Comparison of ENCODE assay signal across 19 cellular contexts in genomic region chr2:1755436-1756191, GRCh38. TPM values are rescaled to one million over a fixed set of nuclear protein-coding genes. Genes with fewer than 3 reads are reported as not detected.
DNase-seq lines count a peak whose midpoint lies in the region; FAIRE-seq and TF ChIP-seq lines count a peak whose summit lies in the region.
"Had no signal": no experiment of that assay in that cellular context is flagged by ENCODE, and none has a peak within 500 bp of the region (broad histone marks: within the 10 kb centered on the region; RNA-seq: fewer than 3 reads in every experiment).

No MANE protein-coding gene starts in this region.

- H3K9me3 Mint-ChIP-seq in progenitor cell of endocrine pancreas (ENCODE audit: low read depth): peaks cover 9% of the 10 kb centered on the region

- no peak for TF ChIP-seq CTCF in kidney (IDR thresholded peaks at IDR 0.05; ENCODE audit: borderline replicate concordance, extremely low read depth, insufficient read depth)
- TF ChIP-seq CTCF in progenitor cell of endocrine pancreas (IDR thresholded peaks at IDR 0.05; ENCODE audit: unreplicated experiment): no peak

- no peak overlapping the region for H3K4me3 ChIP-seq in kidney (ENCODE audit: low read length in 2 of 2)
- H3K4me3 ChIP-seq: gastrocnemius medialis, ovary had no signal

- H3K4me1 ChIP-seq in kidney (ENCODE audit: control insufficient read depth in 1 of 2, insufficient read depth in 1 of 2, low read depth in 1 of 2, low read length in 2 of 2): no peaks in the 10 kb centered on the region
- H3K4me1 ChIP-seq: gastrocnemius medialis had no signal

- H3K9me3 ChIP-seq in kidney (ENCODE audit: control insufficient read depth in 1 of 2, low read length in 2 of 2): no peaks in the 10 kb centered on the region
- H3K9me3 ChIP-seq: gastrocnemius medialis, ovary had no signal

- H3K27ac ChIP-seq in kidney (ENCODE audit: low read depth in 2 of 2, low read length in 2 of 2): no peak overlapping the region
- H3K27ac ChIP-seq: gastrocnemius medialis, ovary had no signal

- FAIRE-seq in kidney (lab: Jason Lieb, UNC): no peak
- FAIRE-seq: endometrium had no signal

- in situ Hi-C loops in SK-MEL-5 (cut with HindIII; ENCODE audit: low pct_unique_long_range_greater_than_20kb, low sequenced_read_pairs): no loop called here

- peaks cover 2% of the 10 kb centered on the region for H3K4me1 Mint-ChIP-seq in progenitor cell of endocrine pancreas (ENCODE audit: low read depth)

- DNase-seq in H4 (ENCODE audit: low spot score) (peak; percentile 91), SK-MEL-5 (ENCODE audit: low read depth, low spot score) (peak; percentile 92), kidney (peak; percentile 61), renal cortical epithelial cell (ENCODE audit: low read depth) (peak; percentile 44), SIG-M5 treated with dmso at 0.1 percent for 504 hours (lab: John Stamatoyannopoulos, UW; ENCODE audit: unreplicated experiment) (no peak), DMS79 (lab: John Stamatoyannopoulos, UW) (no peak), progenitor cell of endocrine pancreas (ENCODE audit: low spot score, unreplicated experiment) (no peak)
- DNase-seq: activated CD4-positive, alpha-beta T cell treated with anti-CD3 and anti-CD28 coated beads, Interleukin-2, amount 10 ng/mL, durations not matched to agents 24 days and 14 days; activated naive CD8-positive, alpha-beta T cell treated with anti-CD3 and anti-CD28 coated beads, Interleukin-2, amount 10 ng/mL, durations not matched to agents 7 days and 5 days; activated T-cell treated with anti-CD3 and anti-CD28 coated beads, Interleukin-2, amount 50 U/mL, for 72 hours; central memory CD4-positive, alpha-beta T cell; DMS153; gastrocnemius medialis; Kasumi-1; NCI-H1436; NCI-H345 had no signal

- H3K4me3 Mint-ChIP-seq in progenitor cell of endocrine pancreas (ENCODE audit: low read depth): no peak overlapping the region
- H3K4me3 Mint-ChIP-seq: activated CD4-positive, alpha-beta T cell treated with anti-CD3 and anti-CD28 coated beads, Interleukin-2, amount 10 ng/mL, durations not matched to agents 24 days and 14 days; activated naive CD8-positive, alpha-beta T cell treated with anti-CD3 and anti-CD28 coated beads, Interleukin-2, amount 10 ng/mL, durations not matched to agents 7 days and 5 days; activated T-cell treated with anti-CD3 and anti-CD28 coated beads, Interleukin-2, amount 50 U/mL, for 72 hours; stimulated activated naive CD8-positive, alpha-beta T cell treated with anti-CD3 and anti-CD28 coated beads, Interleukin-15, Interleukin-2, amounts not matched to agents 100 ng/mL and 50 ng/mL, for 24 hours had no signal

- no peaks in the 10 kb centered on the region for H3K36me3 ChIP-seq in kidney (ENCODE audit: control insufficient read depth in 1 of 2, insufficient read depth in 2 of 2, low read length in 2 of 2)
- H3K36me3 ChIP-seq: gastrocnemius medialis, ovary had no signal

- H3K27ac Mint-ChIP-seq in progenitor cell of endocrine pancreas: no peak overlapping the region
- H3K27ac Mint-ChIP-seq: activated CD4-positive, alpha-beta T cell treated with anti-CD3 and anti-CD28 coated beads, Interleukin-2, amount 10 ng/mL, durations not matched to agents 24 days and 14 days; activated naive CD8-positive, alpha-beta T cell treated with anti-CD3 and anti-CD28 coated beads, Interleukin-2, amount 10 ng/mL, durations not matched to agents 7 days and 5 days; activated T-cell treated with anti-CD3 and anti-CD28 coated beads, Interleukin-2, amount 50 U/mL, for 72 hours; stimulated activated naive CD8-positive, alpha-beta T cell treated with anti-CD3 and anti-CD28 coated beads, Interleukin-15, Interleukin-2, amounts not matched to agents 100 ng/mL and 50 ng/mL, for 24 hours had no signal

- H3K36me3 Mint-ChIP-seq in progenitor cell of endocrine pancreas (ENCODE audit: insufficient read depth): no peaks in the 10 kb centered on the region

- no peak overlapping the region for H3K9ac ChIP-seq in kidney (ENCODE audit: low read length in 2 of 2)

- peaks cover 16% of the 10 kb centered on the region for H3K27me3 Mint-ChIP-seq in progenitor cell of endocrine pancreas
- H3K27me3 Mint-ChIP-seq: activated CD4-positive, alpha-beta T cell treated with anti-CD3 and anti-CD28 coated beads, Interleukin-2, amount 10 ng/mL, durations not matched to agents 24 days and 14 days had no signal

- intact Hi-C loops in kidney (cut with DNase I): no loop called here

RNA-seq across cellular contexts. Expression of gene PXDN, which starts 11.3 kb away (rescaled TPM):
- total RNA-seq in H4 (2014; rRNA removed; shearing (Covaris generic)): 147 and 171 TPM in 2 replicates
- 3.1 and 4.7 TPM in 2 replicates for total RNA-seq in SK-MEL-5 (2014; rRNA removed; shearing (Covaris generic))
- 4.4 and 4.6 TPM in 2 replicates for polyA plus RNA-seq in SK-MEL-5 (2015; cell fraction: cytosol; rRNA removed)
- 3.2 and 4.5 TPM in 2 replicates for polyA plus RNA-seq in SK-MEL-5 (2015; cell fraction: nucleus; rRNA removed)
- total RNA-seq in kidney (42.3 TPM), renal cortical epithelial cell (243 and 291 TPM in 2 replicates), progenitor cell of endocrine pancreas (242 and 256 TPM in 2 replicates)
- 4.7 TPM for polyA plus RNA-seq in kidney (ENCODE audit: insufficient read depth, low read depth, low replicate concordance)

Comparison
In these comparisons a context has a peak if more than half of its experiments do, and no peak if none do; other contexts are left out.
1. DNase-seq: peak in H4 (single experiment), SK-MEL-5 (single experiment), kidney (single experiment) and renal cortical epithelial cell (single experiment); none in SIG-M5 treated with dmso at 0.1 percent for 504 hours (single experiment), DMS79 (single experiment) and progenitor cell of endocrine pancreas (single experiment).